ENCODE assay signal across 29 cellular contexts in the genomic region with DNA sequence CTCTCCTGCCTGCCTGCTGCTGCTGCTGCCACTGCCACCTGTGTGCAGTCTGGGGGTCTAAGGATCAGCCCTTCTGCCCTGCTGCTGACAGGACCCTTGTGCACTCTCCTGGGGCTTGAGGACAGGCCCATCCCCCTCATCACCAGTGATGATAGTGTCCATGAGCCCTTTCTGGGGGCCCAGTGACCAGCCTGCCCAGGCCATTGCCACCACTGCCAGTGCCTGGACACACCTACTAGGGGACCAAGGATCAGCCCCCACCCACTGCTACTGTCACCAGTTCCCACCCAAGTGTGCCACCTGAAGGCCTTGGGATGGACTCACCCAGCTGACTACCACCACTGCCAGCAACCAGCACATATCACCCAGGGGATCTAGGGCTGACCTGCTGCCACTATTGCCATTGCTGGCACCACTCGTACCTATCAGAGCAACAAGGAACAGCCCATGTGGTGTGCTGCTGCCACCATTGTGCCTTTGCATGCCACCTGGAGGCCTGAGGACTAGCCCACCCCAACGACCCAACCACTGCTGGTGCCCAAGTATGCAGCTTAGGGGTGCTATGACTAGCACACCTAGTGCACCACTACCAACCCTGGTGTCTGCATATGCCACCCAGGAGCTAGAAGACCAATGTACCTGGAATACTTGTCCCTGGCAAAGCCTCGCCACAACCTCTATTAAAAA.
"Had no signal": no experiment of that assay in that cellular context is flagged by ENCODE, and none has a peak within 500 bp of the region (broad histone marks: within the 10 kb centered on the region; RNA-seq: fewer than 3 reads in every experiment).

No MANE protein-coding gene starts in this region.

- H3K4me3 ChIP-seq: adrenal gland, ascending aorta, body of pancreas, breast epithelium, cardiac muscle cell had no signal

- H3K27ac ChIP-seq: adrenal gland, ascending aorta, body of pancreas, brain microvascular endothelial cell, breast epithelium, cardiac muscle cell had no signal

- DNase-seq: activated gamma-delta T cell; activated gamma-delta T cell treated with Interleukin-2 at 50 U/mL for 16 hours; activated naive CD4-positive, alpha-beta T cell; activated naive CD4-positive, alpha-beta T cell treated with anti-CD3 and anti-CD28 coated beads for 36 hours; activated naive CD4-positive, alpha-beta T cell treated with anti-CD3 and anti-CD28 coated beads, Interleukin-2, amount 10 ng/mL, durations not matched to agents 7 days and 5 days; activated naive CD4-positive, alpha-beta T cell treated with anti-CD3 and anti-CD28 coated beads, Interleukin-2, amount 50 U/mL, for 16 hours; activated naive CD4-positive, alpha-beta T cell treated with Interleukin-2 at 50 U/mL for 16 hours; activated naive CD8-positive, alpha-beta T cell treated with anti-CD3 and anti-CD28 coated beads for 36 hours; activated naive CD8-positive, alpha-beta T cell treated with anti-CD3 and anti-CD28 coated beads, Interleukin-2, amount 10 ng/mL, durations not matched to agents 7 days and 5 days; activated naive CD8-positive, alpha-beta T cell treated with anti-CD3 and anti-CD28 coated beads, Interleukin-2, amount 50 U/mL, for 24 hours; activated T-cell treated with anti-CD3 and anti-CD28 coated beads for 4 hours; activated T-cell treated with anti-CD3 and anti-CD28 coated beads, Interleukin-2, amount 50 U/mL, for 1 hour; activated T-cell treated with anti-CD3 and anti-CD28 coated beads, Interleukin-2, amount 50 U/mL, for 24 hours; activated T-cell treated with anti-CD3 and anti-CD28 coated beads, Interleukin-2, amount 50 U/mL, for 4 hours; activated T-cell treated with anti-CD3 and anti-CD28 coated beads, Interleukin-2, amount 50 U/mL, for 48 hours; activated T-cell treated with anti-CD3 and anti-CD28 coated beads, Interleukin-2, amount 50 U/mL, for 72 hours; adrenal gland; amygdala; anterior cingulate cortex; body of pancreas; brain microvascular endothelial cell; caudate nucleus; central memory CD4-positive, alpha-beta T cell; cerebellar nuclear complex had no signal

- H3K36me3 ChIP-seq: adrenal gland, ascending aorta, brain microvascular endothelial cell, breast epithelium, cardiac muscle cell had no signal

- H3K27me3 ChIP-seq: adrenal gland, ascending aorta, body of pancreas, brain microvascular endothelial cell, breast epithelium, cardiac muscle cell had no signal

- H3K9me3 ChIP-seq: adrenal gland, ascending aorta, body of pancreas had no signal

- H3K4me1 ChIP-seq: adrenal gland, ascending aorta, body of pancreas, breast epithelium had no signal

- ATAC-seq: activated naive CD4-positive, alpha-beta T cell treated with anti-CD3 and anti-CD28 coated beads, Interleukin-2, amount 50 U/mL, for 72 hours; activated naive CD8-positive, alpha-beta T cell treated with anti-CD3 and anti-CD28 coated beads, Interleukin-2, amount 50 U/mL, for 24 hours; activated T-cell treated with anti-CD3 and anti-CD28 coated beads, Interleukin-2, amount 50 U/mL, for 4 hours; activated T-cell treated with anti-CD3 and anti-CD28 coated beads, Interleukin-2, amount 50 U/mL, for 72 hours; activated T-helper 17 cell treated with anti-CD3 and anti-CD28 coated beads, Interleukin-2, amount 50 U/mL, for 72 hours; body of pancreas had no signal
